ENCODE assay signal across 39 cellular contexts in genomic region chr12:93719710-93720109, GRCh38. TPM values are rescaled to one million over a fixed set of nuclear protein-coding genes. Genes with fewer than 3 reads are reported as not detected.
"Had no signal": no experiment of that assay in that cellular context is flagged by ENCODE, and none has a peak within 500 bp of the region (broad histone marks: within the 10 kb centered on the region; RNA-seq: fewer than 3 reads in every experiment).

No MANE protein-coding gene starts in this region.

- FAIRE-seq: astrocyte, bronchial epithelial cell had no signal

- ATAC-seq: activated naive CD4-positive, alpha-beta T cell treated with anti-CD3 and anti-CD28 coated beads, Interleukin-2, amount 50 U/mL, for 72 hours; activated naive CD8-positive, alpha-beta T cell treated with anti-CD3 and anti-CD28 coated beads, Interleukin-2, amount 50 U/mL, for 24 hours; activated T-cell treated with anti-CD3 and anti-CD28 coated beads, Interleukin-2, amount 50 U/mL, for 4 hours; activated T-cell treated with anti-CD3 and anti-CD28 coated beads, Interleukin-2, amount 50 U/mL, for 72 hours; activated T-helper 17 cell treated with anti-CD3 and anti-CD28 coated beads, Interleukin-2, amount 50 U/mL, for 72 hours; body of pancreas had no signal

- H3K27ac Mint-ChIP-seq: activated naive CD4-positive, alpha-beta T cell treated with anti-CD3 and anti-CD28 coated beads for 36 hours; activated naive CD4-positive, alpha-beta T cell treated with anti-CD3 and anti-CD28 coated beads, Interleukin-2, amount 10 ng/mL, durations not matched to agents 7 days and 5 days; activated naive CD4-positive, alpha-beta T cell treated with anti-CD3 and anti-CD28 coated beads, Interleukin-2, amount 50 U/mL, for 24 hours; activated naive CD8-positive, alpha-beta T cell; activated naive CD8-positive, alpha-beta T cell treated with anti-CD3 and anti-CD28 coated beads, Interleukin-2, amount 10 ng/mL, durations not matched to agents 7 days and 5 days; activated naive CD8-positive, alpha-beta T cell treated with anti-CD3 and anti-CD28 coated beads, Interleukin-2, amount 50 U/mL, for 24 hours; activated T-cell treated with anti-CD3 and anti-CD28 coated beads, Interleukin-2, amount 50 U/mL, for 24 hours; activated T-cell treated with anti-CD3 and anti-CD28 coated beads, Interleukin-2, amount 50 U/mL, for 72 hours; activated T-helper 1 cell treated with anti-CD3 and anti-CD28 coated beads, Interleukin-12 subunit alpha, Interleukin-12 subunit beta, Interleukin-2, Interleukin-4 antibody, amounts not matched to agents 30 ng/mL and 10 ng/mL and 1 ng/mL, durations not matched to agents 14 hours and 24 hours and 36 hours; activated T-helper 17 cell treated with anti-CD3 and anti-CD28 coated beads, Interleukin-2, amount 50 U/mL, for 72 hours; activated T-helper 2 cell treated with anti-CD3 and anti-CD28 coated beads, Interferon-gamma antibody, Interleukin-2, Interleukin-4, amounts not matched to agents 10 μg/mL and 5 μg/mL and 100 μg/mL, durations not matched to agents 14 hours and 24 hours and 36 hours; brain had no signal

- H3K4me1 Mint-ChIP-seq: activated naive CD4-positive, alpha-beta T cell treated with anti-CD3 and anti-CD28 coated beads, Interleukin-2, amount 50 U/mL, for 24 hours had no signal

- H3K4me3 ChIP-seq: adrenal gland, ascending aorta, body of pancreas, breast epithelium, cardiac muscle cell had no signal

- H3K27me3 ChIP-seq: adrenal gland, ascending aorta, body of pancreas, brain microvascular endothelial cell, breast epithelium, cardiac muscle cell had no signal

- H3K27me3 Mint-ChIP-seq: activated naive CD4-positive, alpha-beta T cell treated with anti-CD3 and anti-CD28 coated beads, Interleukin-2, amount 50 U/mL, for 24 hours; activated naive CD8-positive, alpha-beta T cell; activated naive CD8-positive, alpha-beta T cell treated with anti-CD3 and anti-CD28 coated beads, Interleukin-2, amount 10 ng/mL, durations not matched to agents 7 days and 5 days; activated naive CD8-positive, alpha-beta T cell treated with anti-CD3 and anti-CD28 coated beads, Interleukin-2, amount 50 U/mL, for 24 hours; activated T-cell treated with anti-CD3 and anti-CD28 coated beads, Interleukin-2, amount 50 U/mL, for 24 hours; activated T-helper 17 cell treated with anti-CD3 and anti-CD28 coated beads, Interleukin-2, amount 50 U/mL, for 72 hours; brain; central memory CD8-positive, alpha-beta T cell had no signal

- H3K4me3 Mint-ChIP-seq: activated naive CD4-positive, alpha-beta T cell treated with anti-CD3 and anti-CD28 coated beads for 36 hours; activated naive CD4-positive, alpha-beta T cell treated with anti-CD3 and anti-CD28 coated beads, Interleukin-2, amount 10 ng/mL, durations not matched to agents 7 days and 5 days; activated naive CD4-positive, alpha-beta T cell treated with anti-CD3 and anti-CD28 coated beads, Interleukin-2, amount 50 U/mL, for 24 hours; activated naive CD8-positive, alpha-beta T cell; activated naive CD8-positive, alpha-beta T cell treated with anti-CD3 and anti-CD28 coated beads, Interleukin-2, amount 10 ng/mL, durations not matched to agents 7 days and 5 days; activated naive CD8-positive, alpha-beta T cell treated with anti-CD3 and anti-CD28 coated beads, Interleukin-2, amount 50 U/mL, for 24 hours; activated T-cell treated with anti-CD3 and anti-CD28 coated beads, Interleukin-2, amount 50 U/mL, for 24 hours; activated T-cell treated with anti-CD3 and anti-CD28 coated beads, Interleukin-2, amount 50 U/mL, for 4 hours; activated T-cell treated with anti-CD3 and anti-CD28 coated beads, Interleukin-2, amount 50 U/mL, for 72 hours; activated T-helper 1 cell treated with anti-CD3 and anti-CD28 coated beads, Interleukin-12 subunit alpha, Interleukin-12 subunit beta, Interleukin-2, Interleukin-4 antibody, amounts not matched to agents 30 ng/mL and 10 ng/mL and 1 ng/mL, durations not matched to agents 14 hours and 24 hours and 36 hours; activated T-helper 17 cell treated with anti-CD3 and anti-CD28 coated beads, Interleukin-2, amount 50 U/mL, for 72 hours; brain; central memory CD8-positive, alpha-beta T cell had no signal

- H3K9me3 Mint-ChIP-seq: central memory CD8-positive, alpha-beta T cell had no signal

- H3K36me3 ChIP-seq: adrenal gland, ascending aorta, brain microvascular endothelial cell, breast epithelium, cardiac muscle cell had no signal

- DNase-seq: activated effector memory CD4-positive, alpha-beta T cell treated with anti-CD3 and anti-CD28 coated beads, Interleukin-2, amount 50 U/mL, for 16 hours; activated effector memory CD4-positive, alpha-beta T cell treated with Interleukin-2 at 50 U/mL for 16 hours; activated gamma-delta T cell; activated gamma-delta T cell treated with Interleukin-2 at 50 U/mL for 16 hours; activated naive CD4-positive, alpha-beta T cell; activated naive CD4-positive, alpha-beta T cell treated with anti-CD3 and anti-CD28 coated beads for 36 hours; activated naive CD4-positive, alpha-beta T cell treated with anti-CD3 and anti-CD28 coated beads, Interleukin-2, amount 10 ng/mL, durations not matched to agents 7 days and 5 days; activated naive CD4-positive, alpha-beta T cell treated with anti-CD3 and anti-CD28 coated beads, Interleukin-2, amount 50 U/mL, for 16 hours; activated naive CD4-positive, alpha-beta T cell treated with Interleukin-2 at 50 U/mL for 16 hours; activated naive CD8-positive, alpha-beta T cell treated with anti-CD3 and anti-CD28 coated beads, Interleukin-2, amount 10 ng/mL, durations not matched to agents 7 days and 5 days; activated naive CD8-positive, alpha-beta T cell treated with anti-CD3 and anti-CD28 coated beads, Interleukin-2, amount 50 U/mL, for 24 hours; activated T-cell treated with anti-CD3 and anti-CD28 coated beads, Interleukin-2, amount 50 U/mL, for 1 hour; activated T-cell treated with anti-CD3 and anti-CD28 coated beads, Interleukin-2, amount 50 U/mL, for 24 hours; activated T-cell treated with anti-CD3 and anti-CD28 coated beads, Interleukin-2, amount 50 U/mL, for 4 hours; activated T-cell treated with anti-CD3 and anti-CD28 coated beads, Interleukin-2, amount 50 U/mL, for 48 hours; activated T-cell treated with anti-CD3 and anti-CD28 coated beads, Interleukin-2, amount 50 U/mL, for 72 hours; adrenal gland; amniotic stem cell; amygdala; anterior cingulate cortex; aorta; body of pancreas; brain microvascular endothelial cell; caudate nucleus; central memory CD4-positive, alpha-beta T cell; cerebellar nuclear complex had no signal

- H3K4me1 ChIP-seq: breast epithelium had no signal

- H3K9me3 ChIP-seq: adrenal gland, ascending aorta, body of pancreas had no signal

- H3K27ac ChIP-seq: adrenal gland, ascending aorta, body of pancreas, brain microvascular endothelial cell, breast epithelium, cardiac muscle cell had no signal

RNA-seq across cellular contexts. Expression of gene CRADD, which starts 42.5 kb away (rescaled TPM):
- total RNA-seq: ascending aorta had no signal
